12 cellular contexts compared by ENCODE assay signal in the genomic region with DNA sequence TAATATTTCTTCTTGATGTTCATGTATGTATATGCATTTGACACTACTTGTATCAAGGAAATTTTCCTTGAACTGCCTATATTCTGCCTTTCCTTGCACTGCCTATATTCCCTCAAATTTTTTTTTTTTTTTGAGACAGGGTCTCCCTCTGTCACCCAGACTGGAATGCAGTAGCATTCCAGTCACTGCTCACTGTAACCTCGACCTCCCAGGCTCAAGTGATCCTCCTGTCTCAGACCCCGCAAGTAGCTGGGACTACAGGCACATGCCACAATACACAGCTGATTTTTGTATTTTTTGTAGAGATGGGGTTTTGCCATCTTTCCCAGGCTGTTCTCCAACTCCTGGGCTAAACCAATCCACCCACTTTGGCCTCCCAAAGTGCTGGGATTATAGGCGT. TPM values are rescaled to one million over a fixed set of nuclear protein-coding genes. Genes with fewer than 3 reads are reported as not detected.
DNase-seq lines count a peak whose midpoint lies in the region; ATAC-seq and TF ChIP-seq lines count a peak whose summit lies in the region.
"Had no signal": no experiment of that assay in that cellular context is flagged by ENCODE, and none has a peak within 500 bp of the region (broad histone marks: within the 10 kb centered on the region; RNA-seq: fewer than 3 reads in every experiment).

No MANE protein-coding gene starts in this region.

- H4K20me1 ChIP-seq in DOHH2 (ENCODE audit: control insufficient read depth, insufficient read depth, low read depth, low read length) (peaks cover 56% of the 10 kb centered on the region), OCI-LY1 (ENCODE audit: insufficient read depth, low read length) (0 out of 2 replicates have a peak, but pooled peaks cover 4% of the 10 kb centered on the region), mammary epithelial cell (ENCODE audit: insufficient read depth, low read length) (peaks cover 44% of the 10 kb centered on the region)

- H3K27me3 ChIP-seq in DOHH2 (ENCODE audit: control insufficient read depth, low read length) (no peaks in the 10 kb centered on the region), OCI-LY1 (ENCODE audit: insufficient read depth, low read length) (no peaks in the 10 kb centered on the region), mammary epithelial cell (ENCODE audit: insufficient read depth, low read length) (no peaks in the 10 kb centered on the region)

- peak overlapping the region; percentile 99 for H3K4me3 Mint-ChIP-seq in nephron progenitor cell

- H3K4me2 ChIP-seq in DOHH2 (ENCODE audit: low read length) (peak overlapping the region; percentile 95), OCI-LY1 (ENCODE audit: low read length) (peak overlapping the region; percentile 91), mammary epithelial cell (ENCODE audit: insufficient read depth, low read depth, low read length) (peak overlapping the region; percentile 86)

- in situ Hi-C loops in mammary epithelial cell (cut with MboI; ENCODE audit: low sequenced_read_pairs in 2 of 2) (loop anchor here in 1 of 2 donors (10.0 kb wide), 1 partner anchor 76 kb away; no protein-coding TSS in a partner anchor), G401 (cut with HindIII; ENCODE audit: low sequenced_read_pairs) (no loop called here)

- dilution Hi-C loops in mammary epithelial cell (cut with HindIII; ENCODE audit: low sequenced_read_pairs) = no loop called here

- H3K4me1 ChIP-seq in DOHH2 (ENCODE audit: control insufficient read depth, low read length) = peaks cover 69% of the 10 kb centered on the region
- peaks cover 73% of the 10 kb centered on the region for H3K4me1 ChIP-seq in OCI-LY1 (ENCODE audit: insufficient read depth, low read length, severe bottlenecking)
- H3K4me1 ChIP-seq in mammary epithelial cell (ENCODE audit: insufficient read depth, low read length) = peaks cover 31% of the 10 kb centered on the region

- peaks cover 35% of the 10 kb centered on the region for H3K36me3 Mint-ChIP-seq in nephron progenitor cell (ENCODE audit: low read depth)

- peaks cover 92% of the 10 kb centered on the region for H3K79me2 ChIP-seq in DOHH2 (ENCODE audit: control insufficient read depth, low read length)
- peaks cover 85% of the 10 kb centered on the region for H3K79me2 ChIP-seq in OCI-LY1 (ENCODE audit: insufficient read depth, low read length)
- H3K79me2 ChIP-seq in mammary epithelial cell (ENCODE audit: insufficient read depth, low read length) = peaks cover 90% of the 10 kb centered on the region

- peaks cover under 1% of the 10 kb centered on the region for H3K9me3 Mint-ChIP-seq in nephron progenitor cell

- H3K36me3 ChIP-seq in DOHH2 (ENCODE audit: control insufficient read depth, low read length) = peaks cover 85% of the 10 kb centered on the region
- H3K36me3 ChIP-seq in OCI-LY1 (ENCODE audit: insufficient read depth, low read length) = peaks cover 73% of the 10 kb centered on the region
- H3K36me3 ChIP-seq in mammary epithelial cell (ENCODE audit: insufficient read depth, low read length) = peaks cover 41% of the 10 kb centered on the region

- peaks cover 3% of the 10 kb centered on the region for H3K27me3 Mint-ChIP-seq in nephron progenitor cell (ENCODE audit: low read depth, poor library complexity)

- H3K4me3 ChIP-seq in DOHH2 (ENCODE audit: low read length) (peak overlapping the region; percentile 82), OCI-LY1 (ENCODE audit: low read depth, low read length, poor library complexity, severe bottlenecking) (peak overlapping the region; percentile 21), mammary epithelial cell (replicated peaks in 1 of 3; ENCODE audit: insufficient read depth in 1 of 3, low read depth in 2 of 3, low read length in 3 of 3) (peak overlapping the region in 2 of 3 experiments; percentile 22 to 30)

- H3K27ac ChIP-seq in DOHH2 (ENCODE audit: low read depth, low read length) = peak overlapping the region; percentile 17; the same call in 1 of the 2 replicates
- H3K27ac ChIP-seq in OCI-LY1 (ENCODE audit: low read depth, low read length, poor library complexity, severe bottlenecking) = peak overlapping the region; percentile 36
- H3K27ac ChIP-seq in mammary epithelial cell (ENCODE audit: insufficient read depth, low read depth, low read length) = peak overlapping the region; percentile 13
- H3K27ac ChIP-seq: WERI-Rb-1 had no signal

- CTCF ChIA-PET in mammary epithelial cell (lab: Charles Lee; ENCODE audit: low non-redundant PET) = interaction anchor here (0.6 kb wide), 1 partner anchor 235 kb away, joined by 4 read pairs; no protein-coding TSS in a partner anchor

- no TSS peak for BruUV-seq in mammary epithelial cell (replicated peaks; lab: Mats Ljungman, UMichigan)

- H2AFZ ChIP-seq in OCI-LY1 (ENCODE audit: low read length) (no peak overlapping the region), mammary epithelial cell (ENCODE audit: low read depth, low read length) (no peak overlapping the region)

- H3K9me2 ChIP-seq in DOHH2 (replicated peaks; ENCODE audit: control insufficient read depth, low read length) (no peaks in the 10 kb centered on the region), OCI-LY1 (ENCODE audit: low read depth, low read length) (no peaks in the 10 kb centered on the region)

- ATAC-seq in GM19397 (IDR thresholded peaks at IDR 0.05; ENCODE audit: unreplicated experiment) (no peak), GM18873 (IDR thresholded peaks at IDR 0.05; ENCODE audit: low FRiP score, unreplicated experiment) (no peak), GM18868 (IDR thresholded peaks at IDR 0.05; ENCODE audit: unreplicated experiment) (no peak)

- peaks cover 30% of the 10 kb centered on the region for H3F3A ChIP-seq in DOHH2 (ENCODE audit: control insufficient read depth, insufficient read depth)
- H3F3A ChIP-seq in OCI-LY1 (ENCODE audit: insufficient read depth, low read length) = no peaks in the 10 kb centered on the region

- no peaks in the 10 kb centered on the region for H3K9me3 ChIP-seq in DOHH2 (ENCODE audit: control insufficient read depth, insufficient read depth, low read length)
- H3K9me3 ChIP-seq in OCI-LY1 (ENCODE audit: low read length) = no peaks in the 10 kb centered on the region
- no peaks in the 10 kb centered on the region for H3K9me3 ChIP-seq in mammary epithelial cell (replicated peaks; ENCODE audit: insufficient read depth, low read length)

- TF ChIP-seq CTCF in DOHH2 (IDR thresholded peaks at IDR 0.05; ENCODE audit: low read depth, low read length, poor library complexity, severe bottlenecking) = no peak
- no peak for TF ChIP-seq CTCF in OCI-LY1 (IDR thresholded peaks at IDR 0.05; ENCODE audit: low read length)
- TF ChIP-seq CTCF in mammary epithelial cell (conservative IDR thresholded peaks at IDR 0.05 in 1 of 2, IDR thresholded peaks at IDR 0.05 in 1 of 2; ENCODE audit: extremely low read depth in 1 of 2, insufficient read depth in 1 of 2, low read depth in 1 of 2, low read length in 2 of 2) = no peak
- TF ChIP-seq CTCF in nephron progenitor cell (IDR thresholded peaks at IDR 0.05) = no peak

- DNase-seq in mammary epithelial cell = no peak
- peak; percentile 17 for DNase-seq in nephron progenitor cell
- DNase-seq in G401 (ENCODE audit: low spot score) = no peak
- DNase-seq: MM.1S; stimulated activated CD4-positive, alpha-beta T cell treated with anti-CD3 and anti-CD28 coated beads, Interleukin-12 subunit alpha, Interleukin-12 subunit beta, amount 100 ng/mL, for 4 hours; stimulated activated CD8-positive, alpha-beta memory T cell treated with anti-CD3 and anti-CD28 coated beads, Interleukin-4, amount 100 ng/mL, for 48 hours; WERI-Rb-1 had no signal

- H3K4me1 Mint-ChIP-seq in nephron progenitor cell = peaks cover 68% of the 10 kb centered on the region

- H3K9ac ChIP-seq in OCI-LY1 (ENCODE audit: low read length) (peak overlapping the region; percentile 14; the same call in 1 of the 2 replicates), mammary epithelial cell (ENCODE audit: insufficient read depth, low read length) (no peak overlapping the region)

- intact Hi-C loops in mammary epithelial cell (cut with micrococcal nuclease) = loop anchor here (5.0 kb wide), 1 partner anchor 397 kb away; no protein-coding TSS in a partner anchor

- 93% methylated on average over 3 of the region's 3 CpGs for WGBS in mammary epithelial cell (ENCODE audit: low coverage, missing lambda C conversion rate)

- peak overlapping the region; percentile 92 for H3K27ac Mint-ChIP-seq in nephron progenitor cell

RNA-seq across cellular contexts. Expression of a gene that starts 4.1 kb away (rescaled TPM):
- 100 to 1,000 TPM in 1 of 2 donors, 10 to 100 TPM in 1; 68.8 to 218 TPM for total RNA-seq in mammary epithelial cell
- polyA plus RNA-seq in mammary epithelial cell = 148 TPM
- 191 TPM for polyA minus RNA-seq in mammary epithelial cell
- total RNA-seq in G401 (2014; rRNA removed; shearing (Covaris generic)) = 26.0 and 47.1 TPM in 2 replicates

Comparison
In these comparisons a context has a peak if more than half of its experiments do, and no peak if none do; other contexts are left out.
1. H3K4me3 ChIP-seq: peak in every context shown above with its lines; median percentile 82 in DOHH2; 26 in mammary epithelial cell; 21 in OCI-LY1.